1 cellular context compared by ENCODE assay signal in the genomic region with DNA sequence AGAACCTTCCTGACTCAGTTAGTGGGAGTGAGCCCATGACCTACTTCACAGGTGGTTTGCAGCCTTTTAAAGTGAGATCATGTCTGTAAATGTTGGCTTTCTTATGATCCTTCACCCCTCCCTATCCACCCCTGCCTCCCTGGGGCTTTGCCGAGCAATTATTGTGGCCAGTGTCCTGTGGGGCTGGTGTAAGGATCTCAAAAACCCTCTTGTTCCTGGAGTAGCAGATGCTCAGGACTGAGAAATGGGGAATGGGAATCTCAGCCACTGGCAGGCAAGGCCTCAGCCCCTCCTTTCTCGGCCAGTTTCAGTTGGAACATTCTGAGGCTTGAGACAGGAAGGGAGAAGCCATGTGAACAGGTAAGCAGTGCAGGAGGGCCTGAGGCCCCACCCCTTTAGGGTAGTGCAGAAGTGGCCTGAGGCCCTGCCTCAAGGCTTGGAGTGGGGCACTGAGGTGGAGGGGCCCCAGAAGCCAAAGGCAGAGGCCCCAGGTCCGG.
TF ChIP-seq lines count a peak whose summit lies in the region.

No MANE protein-coding gene starts in this region.

TF ChIP-seq in IMR-90, 13 proteins besides CTCF, POLR2A, EP300 and RAD21:
- TF ChIP-seq, protein P1, sequence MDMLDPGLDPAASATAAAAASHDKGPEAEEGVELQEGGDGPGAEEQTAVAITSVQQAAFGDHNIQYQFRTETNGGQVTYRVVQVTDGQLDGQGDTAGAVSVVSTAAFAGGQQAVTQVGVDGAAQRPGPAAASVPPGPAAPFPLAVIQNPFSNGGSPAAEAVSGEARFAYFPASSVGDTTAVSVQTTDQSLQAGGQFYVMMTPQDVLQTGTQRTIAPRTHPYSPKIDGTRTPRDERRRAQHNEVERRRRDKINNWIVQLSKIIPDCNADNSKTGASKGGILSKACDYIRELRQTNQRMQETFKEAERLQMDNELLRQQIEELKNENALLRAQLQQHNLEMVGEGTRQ (IDR thresholded peaks at IDR 0.05; ENCODE audit: low read depth, low read length), result no peak
- TF ChIP-seq BHLHE40 (IDR thresholded peaks at IDR 0.05; ENCODE audit: low read depth, low read length) (no peak), FOS (IDR thresholded peaks at IDR 0.05; ENCODE audit: low read depth, low read length) (no peak), MXI1 (IDR thresholded peaks at IDR 0.05; ENCODE audit: borderline replicate concordance, low read depth, low read length) (no peak), CHD1 (IDR thresholded peaks at IDR 0.05; ENCODE audit: low read depth, low read length) (no peak), NFE2L2 (IDR thresholded peaks at IDR 0.05; ENCODE audit: low read depth, low read length) (no peak), MAZ (IDR thresholded peaks at IDR 0.05; ENCODE audit: borderline replicate concordance, low read depth, low read length) (no peak), RCOR1 (IDR thresholded peaks at IDR 0.05; ENCODE audit: insufficient replicate concordance, low read length) (no peak), CEBPB (IDR thresholded peaks at IDR 0.05; ENCODE audit: low read depth, low read length) (no peak), SMC3 (IDR thresholded peaks at IDR 0.05; ENCODE audit: low read depth, low read length) (no peak), RFX5 (IDR thresholded peaks at IDR 0.05; ENCODE audit: low read depth, low read length) (no peak), MAFK (IDR thresholded peaks at IDR 0.05; ENCODE audit: low read depth, low read length) (no peak)
- TF ChIP-seq, protein P2, sequence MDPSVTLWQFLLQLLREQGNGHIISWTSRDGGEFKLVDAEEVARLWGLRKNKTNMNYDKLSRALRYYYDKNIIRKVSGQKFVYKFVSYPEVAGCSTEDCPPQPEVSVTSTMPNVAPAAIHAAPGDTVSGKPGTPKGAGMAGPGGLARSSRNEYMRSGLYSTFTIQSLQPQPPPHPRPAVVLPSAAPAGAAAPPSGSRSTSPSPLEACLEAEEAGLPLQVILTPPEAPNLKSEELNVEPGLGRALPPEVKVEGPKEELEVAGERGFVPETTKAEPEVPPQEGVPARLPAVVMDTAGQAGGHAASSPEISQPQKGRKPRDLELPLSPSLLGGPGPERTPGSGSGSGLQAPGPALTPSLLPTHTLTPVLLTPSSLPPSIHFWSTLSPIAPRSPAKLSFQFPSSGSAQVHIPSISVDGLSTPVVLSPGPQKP (IDR thresholded peaks at IDR 0.05; ENCODE audit: borderline replicate concordance, low read depth, low read length), result no peak
